Comparison of ENCODE assay signal across 1 cellular context in genomic region chr17:46099865-46100264, GRCh38.
TF ChIP-seq lines count a peak whose summit lies in the region.

No MANE protein-coding gene starts in this region.

TF ChIP-seq in K562, 482 proteins besides CTCF, POLR2A, EP300 and RAD21:
- TF ChIP-seq MNT (conservative IDR thresholded peaks at IDR 0.05) (0 out of 4 replicates have a peak, but pooled peaks of 1 of the 2 experiments have one; percentile 3), ZNF436 (CRISPR knock-in tag; IDR thresholded peaks at IDR 0.05) (0 out of 2 replicates have a peak, but pooled peaks have one; percentile 7), MAFK (IDR thresholded peaks at IDR 0.05; ENCODE audit: low read length) (no peak)
